Comparison of ENCODE assay signal across 15 cellular contexts in the genomic region with DNA sequence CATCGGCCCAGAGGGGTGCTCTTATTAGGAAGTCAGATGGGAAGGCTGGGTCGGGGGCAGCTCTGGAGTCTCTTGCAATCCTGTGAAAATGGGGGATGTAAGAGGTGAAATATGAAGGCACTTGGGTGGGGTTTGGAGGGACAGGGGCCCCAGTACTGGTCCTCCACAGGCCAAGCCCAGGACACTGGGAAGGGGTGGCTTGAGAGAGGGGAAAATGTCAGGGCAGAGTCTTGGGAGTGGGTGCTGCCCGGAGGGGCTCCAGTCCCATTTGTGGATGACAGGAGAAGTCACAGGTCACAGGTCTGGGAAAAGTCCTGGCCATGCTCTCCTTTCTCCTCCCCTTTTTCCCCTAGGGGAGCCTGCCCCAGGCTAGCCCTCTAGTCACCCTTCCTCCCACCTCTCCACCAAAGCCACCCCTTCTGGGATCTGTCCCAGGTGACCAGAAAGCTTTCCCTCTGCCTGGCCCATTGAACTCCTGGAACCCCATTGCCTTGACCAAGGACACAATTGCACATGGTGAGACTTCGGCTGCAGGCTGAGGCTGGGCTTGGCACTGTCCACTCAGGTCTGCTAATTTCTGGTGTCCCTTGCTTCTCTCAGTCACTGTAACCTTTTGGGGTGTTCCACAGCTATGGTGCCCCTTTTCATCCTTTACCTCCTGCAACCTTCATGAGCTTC.
"Had no signal": no experiment of that assay in that cellular context is flagged by ENCODE, and none has a peak within 500 bp of the region (broad histone marks: within the 10 kb centered on the region; RNA-seq: fewer than 3 reads in every experiment).

No MANE protein-coding gene starts in this region.

- H3K9me3 ChIP-seq: mucosa of descending colon, suprapubic skin, vagina had no signal

- H3K27me3 ChIP-seq: foreskin keratinocyte, hepatocyte, suprapubic skin, tibial artery, upper lobe of right lung, vagina had no signal

- H3K36me3 ChIP-seq: suprapubic skin, tibial artery, upper lobe of right lung, vagina had no signal

- H3K4me3 ChIP-seq: hepatocyte, mucosa of descending colon, suprapubic skin, tibial artery, upper lobe of right lung, vagina had no signal

- H3K4me3 Mint-ChIP-seq: nephron had no signal

- H3K4me1 ChIP-seq: foreskin keratinocyte, suprapubic skin, tibial artery, upper lobe of right lung, vagina had no signal

- DNase-seq: dermis blood vessel endothelial cell; foreskin keratinocyte; left colon; mammary epithelial cell; mucosa of descending colon; right cardiac atrium; small intestine; stimulated activated CD4-positive, alpha-beta T cell treated with anti-CD3 and anti-CD28 coated beads, Interleukin-2, amount 100 ng/mL, for 48 hours; stimulated activated naive CD4-positive, alpha-beta T cell treated with Interleukin-2 at 50 U/mL for 16 hours; tibial artery; upper lobe of right lung had no signal

- H3K27ac Mint-ChIP-seq: nephron had no signal

- H3K27ac ChIP-seq: foreskin keratinocyte, hepatocyte, suprapubic skin, tibial artery, upper lobe of right lung, vagina had no signal

- H3K4me1 Mint-ChIP-seq: nephron had no signal

- ATAC-seq: foreskin keratinocyte, left colon, mucosa of descending colon, right cardiac atrium, upper lobe of right lung had no signal
